In the genomic region with DNA sequence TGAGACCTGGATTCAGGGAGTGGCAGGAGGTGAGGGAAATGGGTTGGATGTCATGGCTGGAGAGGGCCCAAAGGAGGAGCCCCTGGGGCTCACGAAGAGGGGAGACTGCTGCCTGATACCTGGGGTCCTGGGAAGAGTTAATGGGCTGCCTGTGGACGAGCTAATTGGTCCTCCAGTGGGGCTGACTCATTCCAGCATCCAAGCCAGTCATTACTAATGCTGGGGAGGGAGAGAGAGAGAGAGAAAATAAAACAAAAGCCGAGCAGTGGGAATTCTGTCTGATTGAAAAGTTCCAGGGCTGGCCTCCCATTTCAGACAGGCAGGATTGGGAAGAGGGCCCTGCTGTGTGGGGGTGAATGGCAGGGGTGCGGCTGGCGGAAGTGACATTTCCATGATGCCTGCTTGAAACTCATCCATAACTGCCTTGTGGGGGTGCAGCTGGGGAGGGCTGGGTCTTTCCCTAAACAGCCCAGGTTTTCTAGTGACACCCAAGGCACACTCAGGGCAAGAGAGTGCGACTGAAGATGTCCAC, we compare ENCODE assay signal across 12 cellular contexts.
DNase-seq lines count a peak whose midpoint lies in the region.
"Had no signal": no experiment of that assay in that cellular context is flagged by ENCODE, and none has a peak within 500 bp of the region (broad histone marks: within the 10 kb centered on the region; RNA-seq: fewer than 3 reads in every experiment).

No MANE protein-coding gene starts in this region.

- DNase-seq in Ammon's horn (ENCODE audit: low spot score), result peak; percentile 31
- DNase-seq in SJSA1 (ENCODE audit: low read depth in 1 of 2, low spot score in 2 of 2), result peak; percentile 36 to 43
- peak; percentile 80 for DNase-seq in fibroblast of peridontal ligament (ENCODE audit: extremely low read depth)
- DNase-seq in neuronal stem cell (ENCODE audit: low spot score), result peak; percentile 27
- DNase-seq in NCI-H2196 treated with DMSO at 0.1 percent for 48 hours (lab: John Stamatoyannopoulos, UW; ENCODE audit: unreplicated experiment), result no peak
- no peak for DNase-seq in activated effector memory CD4-positive, alpha-beta T cell treated with anti-CD3 and anti-CD28 coated beads, Interleukin-2, amount 50 U/mL, for 16 hours
- no peak for DNase-seq in HuH-7 (ENCODE audit: low spot score)
- no peak for DNase-seq in stimulated activated CD4-positive, alpha-beta T cell treated with anti-CD3 and anti-CD28 coated beads, Interleukin-2, amount 100 ng/mL, for 48 hours
- DNase-seq: activated CD4-positive, alpha-beta T cell treated with anti-CD3 and anti-CD28 coated beads, Interleukin-2, amount 10 ng/mL, durations not matched to agents 24 days and 14 days; BE2C; NCI-H1930 had no signal

- H3K27ac ChIP-seq in SJSA1, result no peak overlapping the region
- peak overlapping the region; percentile 30 for H3K27ac ChIP-seq in neuronal stem cell (replicated peaks; ENCODE audit: low read length)

- H3K18ac ChIP-seq in neuronal stem cell (ENCODE audit: low read length), result peak overlapping the region; percentile 66

- H3K14ac ChIP-seq in neuronal stem cell (ENCODE audit: low read length), result no peak overlapping the region

- H2BK120ac ChIP-seq in neuronal stem cell (ENCODE audit: low read depth, low read length), result peak overlapping the region; percentile 95

- no peak overlapping the region for H3K4me2 ChIP-seq in neuronal stem cell (ENCODE audit: insufficient read depth, low read length, poor library complexity, severe bottlenecking)

- peak overlapping the region; percentile 18 for H2AFZ ChIP-seq in neuronal stem cell (ENCODE audit: low read length)

- H2BK5ac ChIP-seq in neuronal stem cell (ENCODE audit: low read length), result peak overlapping the region; percentile 4

- H3K79me1 ChIP-seq in neuronal stem cell (ENCODE audit: low read depth, low read length), result no peaks in the 10 kb centered on the region

- H3K36me3 ChIP-seq in SJSA1 (no peaks in the 10 kb centered on the region), neuronal stem cell (replicated peaks in 1 of 2; ENCODE audit: control insufficient read depth in 2 of 2, insufficient read depth in 2 of 2, low read length in 2 of 2) (no peaks in the 10 kb centered on the region)
- H3K36me3 ChIP-seq: BE2C had no signal

- no peak overlapping the region for H3K4ac ChIP-seq in neuronal stem cell (ENCODE audit: low read length)

- H4K91ac ChIP-seq in neuronal stem cell (ENCODE audit: low read depth, low read length, poor library complexity), result peak overlapping the region; percentile 7

- H3K4me1 ChIP-seq in SJSA1 (replicated peaks) (peaks cover 17% of the 10 kb centered on the region), neuronal stem cell (ENCODE audit: control insufficient read depth in 2 of 2, insufficient read depth in 1 of 2, low read depth in 1 of 2, low read length in 2 of 2) (peaks cover 16 to 18% of the 10 kb centered on the region in 2 donors)

- no CpG with 5 or more reads among the region's 6 CpGs for WGBS in neuronal stem cell (ENCODE audit: extremely low coverage in 2 of 2, insufficient read length in 2 of 2, insufficient replicate concordance in 1 of 2), 2 donors

- peak overlapping the region; percentile 13 for H2BK15ac ChIP-seq in neuronal stem cell (ENCODE audit: low read length)

- peak overlapping the region; percentile 67 for H2BK12ac ChIP-seq in neuronal stem cell (ENCODE audit: low read length)

- no peaks in the 10 kb centered on the region for H3K9me3 ChIP-seq in SJSA1 (replicated peaks)
- H3K9me3 ChIP-seq in neuronal stem cell (replicated peaks in 1 of 2; ENCODE audit: control insufficient read depth in 2 of 2, insufficient read depth in 1 of 2, low read depth in 1 of 2, low read length in 2 of 2), result peaks cover 7% of the 10 kb centered on the region in 2 donors
- H3K9me3 ChIP-seq: BE2C had no signal

- no peak overlapping the region for H3K23ac ChIP-seq in neuronal stem cell (ENCODE audit: low read depth, low read length, poor library complexity)

- no peak overlapping the region for H3K9ac ChIP-seq in neuronal stem cell (ENCODE audit: low read depth, low read length, poor library complexity)

- H4K8ac ChIP-seq in neuronal stem cell (ENCODE audit: low read depth, low read length), result no peak overlapping the region

- no peak overlapping the region for H3K4me3 ChIP-seq in SJSA1
- no peak overlapping the region for H3K4me3 ChIP-seq in neuronal stem cell (ENCODE audit: low read length in 2 of 2)
- H3K4me3 ChIP-seq: skin epidermis had no signal

- H2AK5ac ChIP-seq in neuronal stem cell (ENCODE audit: low read depth, low read length), result peak overlapping the region; percentile 93

- H3K27me3 ChIP-seq in SJSA1 (replicated peaks) (no peaks in the 10 kb centered on the region), neuronal stem cell (ENCODE audit: control insufficient read depth in 3 of 3, insufficient read depth in 3 of 3, low read depth in 1 of 3, low read length in 3 of 3) (no peaks in the 10 kb centered on the region)
- H3K27me3 ChIP-seq: BE2C had no signal

Comparison
In these comparisons a context has a peak if more than half of its experiments do, and no peak if none do; other contexts are left out.
1. DNase-seq: peak in Ammon's horn (single experiment), SJSA1 (2 of 2), fibroblast of peridontal ligament (single experiment) and neuronal stem cell (single experiment); none in NCI-H2196 treated with DMSO at 0.1 percent for 48 hours (single experiment), activated effector memory CD4-positive, alpha-beta T cell treated with anti-CD3 and anti-CD28 coated beads, Interleukin-2, amount 50 U/mL, for 16 hours (single experiment), HuH-7 (single experiment) and stimulated activated CD4-positive, alpha-beta T cell treated with anti-CD3 and anti-CD28 coated beads, Interleukin-2, amount 100 ng/mL, for 48 hours (0 of 2).